1 cellular context compared by ENCODE assay signal in genomic region chr20:46666818-46667515, GRCh38.
TF ChIP-seq lines count a peak whose summit lies in the region.

No MANE protein-coding gene starts in this region.

TF ChIP-seq in HepG2, 621 proteins besides CTCF, POLR2A, EP300 and RAD21 (continued from another document and continues in another):
- TF ChIP-seq ZNF574 (CRISPR knock-in tag; IDR thresholded peaks at IDR 0.05): peak; percentile 96
- TF ChIP-seq ZNF543 (CRISPR knock-in tag; IDR thresholded peaks at IDR 0.05): peak; percentile 94; the same call in 1 of the 2 replicates
- peak; percentile 94 for TF ChIP-seq FOXP1 (IDR thresholded peaks at IDR 0.05)
- TF ChIP-seq FOXP1 (CRISPR knock-in tag; IDR thresholded peaks at IDR 0.05): peak; percentile 99
- peak; percentile 100 for TF ChIP-seq ZNF280D (CRISPR knock-in tag; IDR thresholded peaks at IDR 0.05)
- TF ChIP-seq ZNF558 (CRISPR knock-in tag; IDR thresholded peaks at IDR 0.05; ENCODE audit: borderline replicate concordance): peak; percentile 83; the same call in 1 of the 2 replicates
- peak; percentile 93; the same call in 1 of the 2 replicates for TF ChIP-seq ZNF556 (CRISPR knock-in tag; IDR thresholded peaks at IDR 0.05; ENCODE audit: borderline replicate concordance)
- TF ChIP-seq ZNF264 (CRISPR knock-in tag; IDR thresholded peaks at IDR 0.05): peak; percentile 99
- TF ChIP-seq GLI4 (CRISPR knock-in tag; IDR thresholded peaks at IDR 0.05; ENCODE audit: borderline replicate concordance): peak; percentile 33; the same call in 1 of the 2 replicates
- TF ChIP-seq ZNF142 (CRISPR knock-in tag; IDR thresholded peaks at IDR 0.05): peak; percentile 96
- TF ChIP-seq SP1 (IDR thresholded peaks at IDR 0.05): no peak
- peak; percentile 77 for TF ChIP-seq SP1 (CRISPR knock-in tag; IDR thresholded peaks at IDR 0.05)
- TF ChIP-seq ZNF263 (CRISPR knock-in tag; IDR thresholded peaks at IDR 0.05): peak; percentile 97
- no peak for TF ChIP-seq ZBTB40 (IDR thresholded peaks at IDR 0.05)
- peak; percentile 90; the same call in 1 of the 2 replicates for TF ChIP-seq ZBTB40 (CRISPR knock-in tag; IDR thresholded peaks at IDR 0.05)
- peak; percentile 100 for TF ChIP-seq HMG20A (CRISPR knock-in tag; IDR thresholded peaks at IDR 0.05; ENCODE audit: borderline replicate concordance)
- peak; percentile 94 for TF ChIP-seq MYPOP (CRISPR knock-in tag; IDR thresholded peaks at IDR 0.05)
- no peak; the same call in 1 of the 2 replicates for TF ChIP-seq GABPA (IDR thresholded peaks at IDR 0.05; ENCODE audit: low read depth, low read length)
- TF ChIP-seq GABPA (CRISPR knock-in tag; IDR thresholded peaks at IDR 0.05; ENCODE audit: low read depth): peak; percentile 86
- peak; percentile 93 for TF ChIP-seq PRDM10 (CRISPR knock-in tag; IDR thresholded peaks at IDR 0.05; ENCODE audit: low read depth)
